8 cellular contexts compared by ENCODE assay signal in the genomic region with DNA sequence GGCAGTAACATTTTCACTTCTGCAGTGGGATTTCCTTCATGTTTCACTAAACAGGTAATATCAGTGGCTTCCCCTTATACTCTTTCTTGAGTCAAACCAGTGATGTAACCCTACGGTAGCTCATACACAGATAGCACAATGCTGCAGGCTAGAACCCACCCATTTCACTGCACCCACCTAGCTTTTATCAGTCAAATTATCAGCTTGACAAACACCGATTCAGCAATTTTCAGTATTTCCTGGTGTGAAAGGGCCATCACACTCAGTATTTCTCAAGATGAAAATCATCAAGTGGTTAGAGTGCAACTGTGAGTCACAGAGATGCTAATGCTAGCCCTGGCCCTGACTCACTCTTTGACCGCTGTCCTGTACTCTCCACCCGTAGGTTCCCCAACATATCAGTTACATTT.
DNase-seq lines count a peak whose midpoint lies in the region; ATAC-seq and TF ChIP-seq lines count a peak whose summit lies in the region.

No MANE protein-coding gene starts in this region.

- H3K27me3 Mint-ChIP-seq in T-helper 2 cell treated with Interferon-gamma antibody and Interleukin-4, amounts not matched to agents 5 μg/mL and 100 μg/mL, for 36 hours (ENCODE audit: low read depth): no peaks in the 10 kb centered on the region
- peaks cover 5 to 26% (median 20%) of the 10 kb centered on the region in 3 donors for H3K27me3 Mint-ChIP-seq in immature natural killer cell (ENCODE audit: low read depth in 3 of 3)

- H3K36me3 Mint-ChIP-seq in T-helper 2 cell treated with Interferon-gamma antibody and Interleukin-4, amounts not matched to agents 5 μg/mL and 100 μg/mL, for 36 hours (ENCODE audit: low read depth): peaks cover 14% of the 10 kb centered on the region
- H3K36me3 Mint-ChIP-seq in immature natural killer cell: no peaks in the 10 kb centered on the region

- peak overlapping the region in 1 of 4 donors; percentile 23 for H3K27ac ChIP-seq in esophagus squamous epithelium

- H3K27ac Mint-ChIP-seq in T-helper 2 cell treated with Interferon-gamma antibody and Interleukin-4, amounts not matched to agents 5 μg/mL and 100 μg/mL, for 36 hours: peak overlapping the region; percentile 91
- H3K27ac Mint-ChIP-seq in immature natural killer cell: peak overlapping the region; percentile 94 to 99 (median 97)

- H3K4me3 ChIP-seq in esophagus squamous epithelium: no peak overlapping the region

- H3K27me3 ChIP-seq in esophagus squamous epithelium: no peaks in the 10 kb centered on the region

- H3K9me3 Mint-ChIP-seq in T-helper 2 cell treated with Interferon-gamma antibody and Interleukin-4, amounts not matched to agents 5 μg/mL and 100 μg/mL, for 36 hours: peaks cover 11% of the 10 kb centered on the region
- peaks cover 0 to 2% (median 0%) of the 10 kb centered on the region in 6 donors for H3K9me3 Mint-ChIP-seq in immature natural killer cell

- peak overlapping the region; percentile 0 for H3K4me3 Mint-ChIP-seq in T-helper 2 cell treated with Interferon-gamma antibody and Interleukin-4, amounts not matched to agents 5 μg/mL and 100 μg/mL, for 36 hours
- H3K4me3 Mint-ChIP-seq in immature natural killer cell: peak overlapping the region; percentile 61 to 76 (median 70)

- H3K36me3 ChIP-seq in esophagus squamous epithelium: no peaks in the 10 kb centered on the region

- peaks cover 68% of the 10 kb centered on the region for H3K4me1 Mint-ChIP-seq in T-helper 2 cell treated with Interferon-gamma antibody and Interleukin-4, amounts not matched to agents 5 μg/mL and 100 μg/mL, for 36 hours (ENCODE audit: low read depth)
- H3K4me1 Mint-ChIP-seq in immature natural killer cell: peaks cover 79 to 93% of the 10 kb centered on the region in 2 donors

- peak; percentile 40 for DNase-seq in activated T-cell treated with anti-CD3 and anti-CD28 coated beads for 24 hours (ENCODE audit: low read depth)
- DNase-seq in activated T-cell treated with anti-CD3 and anti-CD28 coated beads, Interleukin-2, amount 50 U/mL, for 1 hour: no peak
- peak; percentile 62 for DNase-seq in T-helper 2 cell treated with Interferon-gamma antibody and Interleukin-4, amounts not matched to agents 5 μg/mL and 100 μg/mL, for 36 hours (ENCODE audit: low spot score)
- DNase-seq in immature natural killer cell: peak; percentile 76 to 88 (median 86)
- DNase-seq in cardiac septum (ENCODE audit: low spot score): no peak
- DNase-seq in epidermal melanocyte (ENCODE audit: insufficient read length, low spot score): no peak
- DNase-seq in esophagus squamous epithelium (lab: John Stamatoyannopoulos, UW): no peak

- H3K9me3 ChIP-seq in esophagus squamous epithelium: no peaks in the 10 kb centered on the region

- TF ChIP-seq POLR2A in esophagus squamous epithelium (IDR thresholded peaks at IDR 0.05): no peak

- intact Hi-C loops in cardiac septum (cut with DNase I): loop anchor here (10.0 kb wide), 1 partner anchor 233 kb away; no protein-coding TSS in a partner anchor
- intact Hi-C loops in esophagus squamous epithelium (cut with DNase I): no loop called here

- ATAC-seq in HG03045 (IDR thresholded peaks at IDR 0.05; ENCODE audit: unreplicated experiment): peak; percentile 53

- TF ChIP-seq CTCF in esophagus squamous epithelium (IDR thresholded peaks at IDR 0.05): no peak

- 62 to 69% methylated on average over 4 of the region's 4 CpGs for WGBS in esophagus squamous epithelium, 2 donors

- peaks cover 0 to 6% (median 0%) of the 10 kb centered on the region in 3 donors for H3K4me1 ChIP-seq in esophagus squamous epithelium

Comparison
In these comparisons a context has a peak if more than half of its experiments do, and no peak if none do; other contexts are left out.
1. DNase-seq: peak in activated T-cell treated with anti-CD3 and anti-CD28 coated beads for 24 hours (single experiment), T-helper 2 cell treated with Interferon-gamma antibody and Interleukin-4, amounts not matched to agents 5 μg/mL and 100 μg/mL, for 36 hours (single experiment) and immature natural killer cell (3 of 3); none in activated T-cell treated with anti-CD3 and anti-CD28 coated beads, Interleukin-2, amount 50 U/mL, for 1 hour (single experiment), cardiac septum (single experiment), epidermal melanocyte (single experiment) and esophagus squamous epithelium (single experiment).